9 cellular contexts compared by ENCODE assay signal in the genomic region with DNA sequence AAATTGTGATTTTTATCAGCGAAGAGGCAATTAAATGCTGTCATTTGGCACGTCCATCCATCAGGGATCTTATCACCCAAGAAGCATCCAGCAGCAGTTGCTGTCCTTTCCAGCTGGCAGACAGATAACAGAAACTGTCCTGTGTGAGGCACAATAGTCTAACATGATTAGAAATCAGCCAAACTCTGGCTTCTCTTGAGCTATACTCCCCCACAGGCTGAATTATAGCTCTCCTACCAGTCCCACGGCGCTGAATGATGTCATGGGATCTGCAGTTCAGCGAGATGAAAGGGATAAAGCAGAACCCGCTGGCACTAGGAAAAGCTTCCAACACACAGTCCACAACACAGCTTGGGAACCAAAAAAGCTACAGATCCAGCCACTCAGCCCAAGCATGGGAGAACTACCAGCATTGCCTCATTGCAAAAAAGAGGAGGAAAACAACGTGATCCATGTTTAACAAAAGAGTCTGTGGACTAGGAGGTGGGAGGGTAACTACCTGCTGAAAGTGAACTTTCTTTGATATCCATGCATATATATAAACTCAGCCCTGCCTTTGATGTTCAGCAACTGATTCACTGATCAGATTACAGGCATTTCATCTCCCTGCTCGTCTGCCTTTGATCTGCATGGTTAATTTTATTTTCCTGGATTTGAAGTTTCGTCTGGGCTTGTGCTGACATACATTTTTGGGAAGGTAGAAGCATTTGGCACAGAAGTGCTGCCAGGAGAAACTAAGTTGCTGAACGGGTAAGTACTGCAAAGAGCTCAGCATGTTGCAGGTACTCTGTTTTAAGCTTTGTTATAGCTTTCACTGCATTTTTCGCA. TPM values are rescaled to one million over a fixed set of nuclear protein-coding genes. Genes with fewer than 3 reads are reported as not detected.
DNase-seq lines count a peak whose midpoint lies in the region; ATAC-seq and TF ChIP-seq lines count a peak whose summit lies in the region.
"Had no signal": no experiment of that assay in that cellular context is flagged by ENCODE, and none has a peak within 500 bp of the region (broad histone marks: within the 10 kb centered on the region; RNA-seq: fewer than 3 reads in every experiment).

A gene with protein sequence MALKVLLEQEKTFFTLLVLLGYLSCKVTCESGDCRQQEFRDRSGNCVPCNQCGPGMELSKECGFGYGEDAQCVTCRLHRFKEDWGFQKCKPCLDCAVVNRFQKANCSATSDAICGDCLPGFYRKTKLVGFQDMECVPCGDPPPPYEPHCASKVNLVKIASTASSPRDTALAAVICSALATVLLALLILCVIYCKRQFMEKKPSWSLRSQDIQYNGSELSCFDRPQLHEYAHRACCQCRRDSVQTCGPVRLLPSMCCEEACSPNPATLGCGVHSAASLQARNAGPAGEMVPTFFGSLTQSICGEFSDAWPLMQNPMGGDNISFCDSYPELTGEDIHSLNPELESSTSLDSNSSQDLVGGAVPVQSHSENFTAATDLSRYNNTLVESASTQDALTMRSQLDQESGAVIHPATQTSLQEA (plus strand): TSS at position 314 of the 828 bp plus-strand sequence. CDS start 19,772 bp downstream, outside the sequence.

- in situ Hi-C loops in brain microvascular endothelial cell (cut with HindIII; ENCODE audit: low pct_ligation_motif_present, low sequenced_read_pairs) = no loop called here

- H3K4me3 ChIP-seq in brain microvascular endothelial cell (ENCODE audit: low read depth, low read length) (peak within 1 kb of the TSS; percentile 46), lower leg skin (ENCODE audit: low read depth, poor library complexity, severe bottlenecking) (no peak within 1 kb of the TSS)

- no peak for TF ChIP-seq CTCF in brain microvascular endothelial cell (IDR thresholded peaks at IDR 0.05; ENCODE audit: low read depth, low read length, missing control alignments)
- no peak for TF ChIP-seq CTCF in lower leg skin (IDR thresholded peaks at IDR 0.05)

- TF ChIP-seq POLR2A in lower leg skin (IDR thresholded peaks at IDR 0.05) = no peak

- whole genome bisulfite sequencing in lower leg skin, 2 donors = 4 to 6% methylated on average over 11 of the region's 11 CpGs

- ATAC-seq in GM21528 (IDR thresholded peaks at IDR 0.05; ENCODE audit: low FRiP score, unreplicated experiment) (no peak), HG02678 (IDR thresholded peaks at IDR 0.05; ENCODE audit: unreplicated experiment) (no peak)

- H3K27me3 ChIP-seq in brain microvascular endothelial cell (replicated peaks) = no peaks in the 10 kb centered on the region

- no peak within 1 kb of the TSS for H3K27ac ChIP-seq in brain microvascular endothelial cell

- DNase-seq in NCI-H510A treated with DMSO at 0.1 percent for 48 hours (lab: John Stamatoyannopoulos, UW) (peak; percentile 38), NCI-H510A (lab: John Stamatoyannopoulos, UW) (no peak), brain microvascular endothelial cell (peak; percentile 79), lower leg skin (ENCODE audit: low spot score in 2 of 2) (peak in 1 of 2 donors; percentile 60), germinal center (ENCODE audit: low spot score) (no peak)
- DNase-seq in activated CD4-positive, alpha-beta T cell treated with anti-CD3 and anti-CD28 coated beads, Interleukin-2, amount 50 U/mL, for 1 hour = no peak
- DNase-seq: CD4-positive, CD25-positive, alpha-beta regulatory T cell had no signal

- intact Hi-C loops in lower leg skin (cut with DNase I; ENCODE audit: low total_unique reads) = loop anchor here (10.0 kb wide), 1 partner anchor 106 kb away; no protein-coding TSS in a partner anchor

- no peaks in the 10 kb centered on the region for H3K36me3 ChIP-seq in brain microvascular endothelial cell (replicated peaks)

RNA-seq across cellular contexts. Expression of the gene that starts here (rescaled TPM):
- 100 to 1,000 TPM in 1 of 4 donors, 10 to 100 TPM in 3; 51.2 to 106 (median 72.5) TPM for total RNA-seq in lower leg skin

Comparison
In these comparisons a context has a peak if more than half of its experiments do, and no peak if none do; other contexts are left out.
1. DNase-seq: peak in NCI-H510A treated with DMSO at 0.1 percent for 48 hours (single experiment) and brain microvascular endothelial cell (single experiment); none in NCI-H510A (single experiment), activated CD4-positive, alpha-beta T cell treated with anti-CD3 and anti-CD28 coated beads, Interleukin-2, amount 50 U/mL, for 1 hour (single experiment) and germinal center (single experiment).